1 cellular context compared by ENCODE assay signal in the genomic region with DNA sequence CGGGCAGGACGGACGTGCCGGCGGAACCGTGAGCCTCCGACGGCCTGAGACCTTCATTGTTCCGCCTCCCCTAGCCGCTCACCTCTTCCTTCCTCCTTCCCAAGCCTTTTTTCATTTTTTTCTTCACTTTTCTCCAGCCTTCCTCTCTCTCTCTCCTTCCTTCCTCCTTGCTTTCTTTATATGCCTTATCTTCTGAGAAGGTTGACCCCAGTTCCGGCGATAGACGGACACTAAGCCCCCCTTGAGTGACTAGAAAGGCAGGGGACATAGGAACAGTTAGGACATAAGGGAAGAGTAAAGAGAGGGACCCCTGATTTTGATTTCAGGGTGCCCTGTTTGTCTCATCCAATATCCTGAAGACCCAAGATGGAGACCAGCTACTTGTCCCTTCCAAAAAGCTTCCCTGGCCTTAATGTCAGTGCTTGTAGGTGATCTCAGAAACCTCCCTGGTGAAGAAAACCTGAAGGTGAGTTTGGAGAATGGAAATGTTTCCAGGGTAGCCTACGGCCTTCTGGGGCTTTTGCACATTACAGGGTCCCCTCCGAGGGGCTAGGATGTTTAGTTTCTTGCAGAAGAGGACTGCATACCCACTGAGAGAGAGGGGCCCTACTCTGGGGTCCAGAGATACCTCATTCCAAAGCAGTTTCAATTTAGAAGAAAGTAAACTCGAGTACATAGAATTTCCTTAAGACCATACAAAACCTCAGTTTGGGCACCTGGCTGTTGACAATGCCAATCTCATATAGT.
A peak's percentile ranks its signal among the peaks of the same experiment; 100 is the strongest.
TF ChIP-seq lines count a peak whose summit lies in the region.

No MANE protein-coding gene starts in this region.

TF ChIP-seq in H1, 55 proteins besides CTCF, POLR2A, EP300 and RAD21:
- peak; percentile 71 for TF ChIP-seq TAF7 (optimal IDR thresholded peaks at IDR 0.05; ENCODE audit: borderline replicate concordance, low read depth, low read length)
- TF ChIP-seq MAFK (IDR thresholded peaks at IDR 0.05; ENCODE audit: low read depth, low read length): no peak
- peak; percentile 37 for TF ChIP-seq ASH2L (IDR thresholded peaks at IDR 0.05; ENCODE audit: low read length)
